Comparison of ENCODE assay signal across 8 cellular contexts in genomic region chr17:79009397-79010303, GRCh38. TPM values are rescaled to one million over a fixed set of nuclear protein-coding genes. Genes with fewer than 3 reads are reported as not detected.
A peak's percentile ranks its signal among the peaks of the same experiment; 100 is the strongest.
DNase-seq lines count a peak whose midpoint lies in the region; ATAC-seq and TF ChIP-seq lines count a peak whose summit lies in the region.

Gene CANT1, minus strand, starts transcription at chr17:79009764. Its CDS starts 12,142 bp downstream, at chr17:78997622.

- H3K27ac ChIP-seq in CD8-positive, alpha-beta memory T cell (ENCODE audit: low read depth, low read length): peak within 1 kb of the TSS; percentile 88
- H3K27ac ChIP-seq in OCI-LY3 (ENCODE audit: low read length): peak within 1 kb of the TSS; percentile 57

- H3K36me3 ChIP-seq in CD8-positive, alpha-beta memory T cell (ENCODE audit: insufficient read depth, low read length): no peaks in the 10 kb centered on the region
- peaks cover 4% of the 10 kb centered on the region for H3K36me3 ChIP-seq in OCI-LY3 (replicated peaks; ENCODE audit: low read depth, low read length)
- no peaks in the 10 kb centered on the region for H3K36me3 ChIP-seq in mucosa of stomach (ENCODE audit: control insufficient read depth, insufficient read depth, low read length)

- peak within 1 kb of the TSS; percentile 91 to 96 (median 93) for H3K4me3 Mint-ChIP-seq in CD8-positive, alpha-beta memory T cell

- peak; percentile 85 for ATAC-seq in GM19395 (IDR thresholded peaks at IDR 0.05; ENCODE audit: unreplicated experiment)
- ATAC-seq in HG03565 (IDR thresholded peaks at IDR 0.05; ENCODE audit: unreplicated experiment): peak; percentile 74

- peaks cover 49% of the 10 kb centered on the region for H3K4me1 ChIP-seq in CD8-positive, alpha-beta memory T cell (ENCODE audit: insufficient read depth, low read length)
- peaks cover 13% of the 10 kb centered on the region for H3K4me1 ChIP-seq in OCI-LY3 (ENCODE audit: low read length)
- H3K4me1 ChIP-seq in mucosa of stomach (ENCODE audit: control insufficient read depth, insufficient read depth, low read length): peaks cover 42% of the 10 kb centered on the region

- H3K9ac ChIP-seq in OCI-LY3 (ENCODE audit: low read length) (peak within 1 kb of the TSS; percentile 98), mucosa of stomach (ENCODE audit: low read length) (peak within 1 kb of the TSS; percentile 78)

- DNase-seq in CD8-positive, alpha-beta memory T cell: peak; percentile 77 to 87 (median 82)
- DNase-seq in activated T-cell treated with anti-CD3 and anti-CD28 coated beads for 4 hours (peak; percentile 70), erythroblast (lab: John Stamatoyannopoulos, UW) (peak; percentile 90 to 92)
- peak; percentile 62 to 66 for DNase-seq in stimulated activated CD8-positive, alpha-beta memory T cell treated with anti-CD3 and anti-CD28 coated beads, Interleukin-7, amount 100 ng/mL, for 1 hour (ENCODE audit: low read depth in 2 of 2)

- H3K4me1 Mint-ChIP-seq in CD8-positive, alpha-beta memory T cell: peaks cover 45 to 56% (median 48%) of the 10 kb centered on the region in 3 donors

- H4K20me1 ChIP-seq in OCI-LY3 (ENCODE audit: insufficient read depth, low read length): peaks cover 24% of the 10 kb centered on the region

- H3K79me2 ChIP-seq in OCI-LY3 (ENCODE audit: low read length): peaks cover 48% of the 10 kb centered on the region

- H3K4me3 ChIP-seq in CD8-positive, alpha-beta memory T cell (ENCODE audit: low read length): peak within 1 kb of the TSS; percentile 94
- H3K4me3 ChIP-seq in OCI-LY3 (ENCODE audit: low read length) (peak within 1 kb of the TSS; percentile 98), mucosa of stomach (ENCODE audit: low read length) (peak within 1 kb of the TSS; percentile 63)

- H3K36me3 Mint-ChIP-seq in CD8-positive, alpha-beta memory T cell: peaks cover 0 to 15% (median 2%) of the 10 kb centered on the region in 3 donors

- no peaks in the 10 kb centered on the region for H3K9me3 ChIP-seq in CD8-positive, alpha-beta memory T cell (ENCODE audit: low read length)
- H3K9me3 ChIP-seq in OCI-LY3 (ENCODE audit: insufficient read depth, low read length) (peaks cover 13% of the 10 kb centered on the region), mucosa of stomach (ENCODE audit: control insufficient read depth, low read length) (no peaks in the 10 kb centered on the region)

- peak within 1 kb of the TSS; percentile 99 for H3K4me2 ChIP-seq in OCI-LY3 (ENCODE audit: low read length)

- CTCF ChIA-PET in CD8-positive, alpha-beta memory T cell (lab: Charles Lee): interaction anchor here (1.3 kb wide), 1 partner anchor 9 kb away, joined by 3 read pairs; no protein-coding TSS in a partner anchor

- H2AFZ ChIP-seq in OCI-LY3 (ENCODE audit: low read depth, low read length): peak within 1 kb of the TSS; percentile 95

- TF ChIP-seq POLR2A in erythroblast (IDR thresholded peaks at IDR 0.05; ENCODE audit: low read length): peak; percentile 64

- no peak for TF ChIP-seq CTCF in OCI-LY3 (IDR thresholded peaks at IDR 0.05; ENCODE audit: low read depth, low read length)

- H3K9me3 Mint-ChIP-seq in CD8-positive, alpha-beta memory T cell: peaks cover 0 to 2% (median 0%) of the 10 kb centered on the region in 5 donors

- POLR2A ChIA-PET in CD8-positive, alpha-beta memory T cell (lab: Charles Lee): interaction anchor here (0.6 to 0.7 kb wide), 3 partner anchors 19 to 33 kb away, joined by 4 to 5 read pairs (median 4); no protein-coding TSS in a partner anchor

- peak within 1 kb of the TSS; percentile 89 to 100 (median 94) for H3K27ac Mint-ChIP-seq in CD8-positive, alpha-beta memory T cell

- no peaks in the 10 kb centered on the region for H3K27me3 ChIP-seq in CD8-positive, alpha-beta memory T cell (ENCODE audit: insufficient read depth, low read length, poor library complexity, severe bottlenecking)
- peaks cover 3% of the 10 kb centered on the region; the same call in 1 of the 2 replicates for H3K27me3 ChIP-seq in OCI-LY3 (ENCODE audit: low read depth, low read length)
- H3K27me3 ChIP-seq in mucosa of stomach (ENCODE audit: control insufficient read depth, insufficient read depth, low read length): no peaks in the 10 kb centered on the region

- H3K27me3 Mint-ChIP-seq in CD8-positive, alpha-beta memory T cell: peaks cover 4 to 24% of the 10 kb centered on the region in 2 donors

RNA-seq across cellular contexts. Expression of gene CANT1, which starts in this region (rescaled TPM):
- total RNA-seq in CD8-positive, alpha-beta memory T cell: 10 to 100 TPM; 45.5 to 47.3 TPM
- 13.4 TPM for polyA plus RNA-seq in CD8-positive, alpha-beta memory T cell

Comparison
In these comparisons a context has a peak if more than half of its experiments do, and no peak if none do; other contexts are left out.
1. Peak in every context shown above with its lines: DNase-seq, ATAC-seq, H3K4me3 ChIP-seq and H3K27ac ChIP-seq.